Comparison of ENCODE assay signal across 8 cellular contexts in genomic region chr20:36808317-36809257, GRCh38. TPM values are rescaled to one million over a fixed set of nuclear protein-coding genes. Genes with fewer than 3 reads are reported as not detected.
DNase-seq lines count a peak whose midpoint lies in the region; ATAC-seq lines count a peak whose summit lies in the region.

No MANE protein-coding gene starts in this region.

- DNase-seq in GM04504 (ENCODE audit: low read depth) = peak; percentile 53
- peak; percentile 73 for DNase-seq in MV-4-11 (lab: John Stamatoyannopoulos, UW)
- DNase-seq in activated CD4-positive, alpha-beta T cell treated with anti-CD3 and anti-CD28 coated beads, Interleukin-2, amount 50 U/mL, for 4 hours = peak; percentile 67 to 69
- DNase-seq in effector CD8-positive, alpha-beta T cell (lab: John Stamatoyannopoulos, UW) = peak; percentile 46
- DNase-seq in mucosa of gallbladder (ENCODE audit: low spot score) = peak; percentile 44
- peak; percentile 40 to 48 for DNase-seq in stimulated activated CD8-positive, alpha-beta memory T cell treated with anti-CD3 and anti-CD28 coated beads, Interleukin-7, amount 100 ng/mL, for 4 hours (ENCODE audit: low read depth in 2 of 2)
- no peak for DNase-seq in NCI-H2107 treated with DMSO at 0.1 percent for 48 hours (lab: John Stamatoyannopoulos, UW; ENCODE audit: unreplicated experiment)

- ATAC-seq in GM21529 (IDR thresholded peaks at IDR 0.05; ENCODE audit: unreplicated experiment) = no peak

RNA-seq across cellular contexts. Expression of gene DSN1, which starts 35.0 kb away (rescaled TPM):
- total RNA-seq in mucosa of gallbladder = 8.7 TPM
